ENCODE assay signal across 2 cellular contexts in genomic region chr1:184223216-184223615, GRCh38.
TF ChIP-seq lines count a peak whose summit lies in the region.

No MANE protein-coding gene starts in this region.

TF ChIP-seq in HepG2, 621 proteins besides CTCF, POLR2A, EP300 and RAD21:
- TF ChIP-seq SAP130 (CRISPR knock-in tag; IDR thresholded peaks at IDR 0.05; ENCODE audit: low read depth) (no peak), MXD3 (CRISPR knock-in tag; IDR thresholded peaks at IDR 0.05) (no peak), ZNF549 (CRISPR knock-in tag; IDR thresholded peaks at IDR 0.05) (no peak), ZNF709 (CRISPR knock-in tag; IDR thresholded peaks at IDR 0.05) (no peak), THAP11 (CRISPR knock-in tag; IDR thresholded peaks at IDR 0.05) (no peak), TAF15 (IDR thresholded peaks at IDR 0.05; ENCODE audit: low read depth, low read length, poor library complexity, severe bottlenecking) (no peak), ZNF615 (CRISPR knock-in tag; IDR thresholded peaks at IDR 0.05; ENCODE audit: borderline replicate concordance) (no peak), ZEB1 (IDR thresholded peaks at IDR 0.05; ENCODE audit: insufficient replicate concordance, low read depth) (no peak), ZNF879 (CRISPR knock-in tag; IDR thresholded peaks at IDR 0.05) (no peak)
- TF ChIP-seq, protein P1, sequence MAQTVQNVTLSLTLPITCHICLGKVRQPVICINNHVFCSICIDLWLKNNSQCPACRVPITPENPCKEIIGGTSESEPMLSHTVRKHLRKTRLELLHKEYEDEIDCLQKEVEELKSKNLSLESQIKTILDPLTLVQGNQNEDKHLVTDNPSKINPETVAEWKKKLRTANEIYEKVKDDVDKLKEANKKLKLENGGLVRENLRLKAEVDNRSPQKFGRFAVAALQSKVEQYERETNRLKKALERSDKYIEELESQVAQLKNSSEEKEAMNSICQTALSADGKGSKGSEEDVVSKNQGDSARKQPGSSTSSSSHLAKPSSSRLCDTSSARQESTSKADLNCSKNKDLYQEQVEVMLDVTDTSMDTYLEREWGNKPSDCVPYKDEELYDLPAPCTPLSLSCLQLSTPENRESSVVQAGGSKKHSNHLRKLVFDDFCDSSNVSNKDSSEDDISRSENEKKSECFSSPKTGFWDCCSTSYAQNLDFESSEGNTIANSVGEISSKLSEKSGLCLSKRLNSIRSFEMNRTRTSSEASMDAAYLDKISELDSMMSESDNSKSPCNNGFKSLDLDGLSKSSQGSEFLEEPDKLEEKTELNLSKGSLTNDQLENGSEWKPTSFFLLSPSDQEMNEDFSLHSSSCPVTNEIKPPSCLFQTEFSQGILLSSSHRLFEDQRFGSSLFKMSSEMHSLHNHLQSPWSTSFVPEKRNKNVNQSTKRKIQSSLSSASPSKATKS (CRISPR knock-in tag; IDR thresholded peaks at IDR 0.05): no peak
- TF ChIP-seq, protein P2, sequence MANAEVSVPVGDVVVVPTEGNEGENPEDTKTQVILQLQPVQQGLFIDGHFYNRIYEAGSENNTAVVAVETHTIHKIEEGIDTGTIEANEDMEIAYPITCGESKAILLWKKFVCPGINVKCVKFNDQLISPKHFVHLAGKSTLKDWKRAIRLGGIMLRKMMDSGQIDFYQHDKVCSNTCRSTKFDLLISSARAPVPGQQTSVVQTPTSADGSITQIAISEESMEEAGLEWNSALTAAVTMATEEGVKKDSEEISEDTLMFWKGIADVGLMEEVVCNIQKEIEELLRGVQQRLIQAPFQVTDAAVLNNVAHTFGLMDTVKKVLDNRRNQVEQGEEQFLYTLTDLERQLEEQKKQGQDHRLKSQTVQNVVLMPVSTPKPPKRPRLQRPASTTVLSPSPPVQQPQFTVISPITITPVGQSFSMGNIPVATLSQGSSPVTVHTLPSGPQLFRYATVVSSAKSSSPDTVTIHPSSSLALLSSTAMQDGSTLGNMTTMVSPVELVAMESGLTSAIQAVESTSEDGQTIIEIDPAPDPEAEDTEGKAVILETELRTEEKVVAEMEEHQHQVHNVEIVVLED (CRISPR knock-in tag; IDR thresholded peaks at IDR 0.05; ENCODE audit: borderline replicate concordance): no peak
- TF ChIP-seq, protein P3, sequence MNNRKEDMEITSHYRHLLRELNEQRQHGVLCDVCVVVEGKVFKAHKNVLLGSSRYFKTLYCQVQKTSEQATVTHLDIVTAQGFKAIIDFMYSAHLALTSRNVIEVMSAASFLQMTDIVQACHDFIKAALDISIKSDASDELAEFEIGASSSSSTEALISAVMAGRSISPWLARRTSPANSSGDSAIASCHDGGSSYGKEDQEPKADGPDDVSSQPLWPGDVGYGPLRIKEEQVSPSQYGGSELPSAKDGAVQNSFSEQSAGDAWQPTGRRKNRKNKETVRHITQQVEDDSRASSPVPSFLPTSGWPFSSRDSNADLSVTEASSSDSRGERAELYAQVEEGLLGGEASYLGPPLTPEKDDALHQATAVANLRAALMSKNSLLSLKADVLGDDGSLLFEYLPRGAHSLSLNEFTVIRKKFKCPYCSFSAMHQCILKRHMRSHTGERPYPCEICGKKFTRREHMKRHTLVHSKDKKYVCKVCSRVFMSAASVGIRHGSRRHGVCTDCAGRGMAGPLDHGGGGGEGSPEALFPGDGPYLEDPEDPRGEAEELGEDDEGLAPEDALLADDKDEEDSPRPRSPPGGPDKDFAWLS (CRISPR knock-in tag; IDR thresholded peaks at IDR 0.05; ENCODE audit: borderline replicate concordance): no peak
- TF ChIP-seq, protein P4, sequence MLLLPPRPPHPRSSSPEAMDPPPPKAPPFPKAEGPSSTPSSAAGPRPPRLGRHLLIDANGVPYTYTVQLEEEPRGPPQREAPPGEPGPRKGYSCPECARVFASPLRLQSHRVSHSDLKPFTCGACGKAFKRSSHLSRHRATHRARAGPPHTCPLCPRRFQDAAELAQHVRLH (CRISPR knock-in tag; IDR thresholded peaks at IDR 0.05; ENCODE audit: borderline replicate concordance, low read depth): no peak

TF ChIP-seq in IMR-90, 13 proteins besides CTCF, POLR2A, EP300 and RAD21:
- TF ChIP-seq RFX5 (IDR thresholded peaks at IDR 0.05; ENCODE audit: low read depth, low read length) (no peak), CEBPB (IDR thresholded peaks at IDR 0.05; ENCODE audit: low read depth, low read length) (no peak), RCOR1 (IDR thresholded peaks at IDR 0.05; ENCODE audit: insufficient replicate concordance, low read length) (no peak), MAFK (IDR thresholded peaks at IDR 0.05; ENCODE audit: low read depth, low read length) (no peak), SMC3 (IDR thresholded peaks at IDR 0.05; ENCODE audit: low read depth, low read length) (no peak), MXI1 (IDR thresholded peaks at IDR 0.05; ENCODE audit: borderline replicate concordance, low read depth, low read length) (no peak), FOS (IDR thresholded peaks at IDR 0.05; ENCODE audit: low read depth, low read length) (no peak), NFE2L2 (IDR thresholded peaks at IDR 0.05; ENCODE audit: low read depth, low read length) (no peak), CHD1 (IDR thresholded peaks at IDR 0.05; ENCODE audit: low read depth, low read length) (no peak), BHLHE40 (IDR thresholded peaks at IDR 0.05; ENCODE audit: low read depth, low read length) (no peak)
- TF ChIP-seq, protein P5, sequence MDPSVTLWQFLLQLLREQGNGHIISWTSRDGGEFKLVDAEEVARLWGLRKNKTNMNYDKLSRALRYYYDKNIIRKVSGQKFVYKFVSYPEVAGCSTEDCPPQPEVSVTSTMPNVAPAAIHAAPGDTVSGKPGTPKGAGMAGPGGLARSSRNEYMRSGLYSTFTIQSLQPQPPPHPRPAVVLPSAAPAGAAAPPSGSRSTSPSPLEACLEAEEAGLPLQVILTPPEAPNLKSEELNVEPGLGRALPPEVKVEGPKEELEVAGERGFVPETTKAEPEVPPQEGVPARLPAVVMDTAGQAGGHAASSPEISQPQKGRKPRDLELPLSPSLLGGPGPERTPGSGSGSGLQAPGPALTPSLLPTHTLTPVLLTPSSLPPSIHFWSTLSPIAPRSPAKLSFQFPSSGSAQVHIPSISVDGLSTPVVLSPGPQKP (IDR thresholded peaks at IDR 0.05; ENCODE audit: borderline replicate concordance, low read depth, low read length): no peak
- TF ChIP-seq, protein P6, sequence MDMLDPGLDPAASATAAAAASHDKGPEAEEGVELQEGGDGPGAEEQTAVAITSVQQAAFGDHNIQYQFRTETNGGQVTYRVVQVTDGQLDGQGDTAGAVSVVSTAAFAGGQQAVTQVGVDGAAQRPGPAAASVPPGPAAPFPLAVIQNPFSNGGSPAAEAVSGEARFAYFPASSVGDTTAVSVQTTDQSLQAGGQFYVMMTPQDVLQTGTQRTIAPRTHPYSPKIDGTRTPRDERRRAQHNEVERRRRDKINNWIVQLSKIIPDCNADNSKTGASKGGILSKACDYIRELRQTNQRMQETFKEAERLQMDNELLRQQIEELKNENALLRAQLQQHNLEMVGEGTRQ (IDR thresholded peaks at IDR 0.05; ENCODE audit: low read depth, low read length): no peak
